6 cellular contexts compared by ENCODE assay signal in the genomic region with DNA sequence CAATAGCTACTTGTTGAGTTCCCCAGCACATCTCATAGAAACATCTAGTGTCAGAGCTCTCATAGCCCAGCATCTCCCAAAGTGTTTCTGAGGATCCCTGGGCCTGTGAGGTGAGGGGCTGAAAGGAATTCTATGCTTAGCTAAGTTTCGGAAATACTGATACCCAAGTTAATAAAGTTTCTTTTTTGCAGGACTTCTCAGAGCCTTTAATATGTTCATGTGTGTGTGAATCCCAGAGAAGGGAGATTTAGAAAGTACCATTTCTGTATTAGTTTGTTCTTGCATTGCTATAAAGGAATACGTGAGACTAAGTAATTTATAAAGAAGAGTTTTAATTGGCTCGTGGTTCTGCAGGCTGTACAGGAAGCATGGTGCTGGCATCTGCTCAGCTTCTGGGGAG.
"Had no signal": no experiment of that assay in that cellular context is flagged by ENCODE, and none has a peak within 500 bp of the region (broad histone marks: within the 10 kb centered on the region; RNA-seq: fewer than 3 reads in every experiment).

No MANE protein-coding gene starts in this region.

- FAIRE-seq: HepG2, HTR-8/SVneo had no signal

- ATAC-seq: HepG2 had no signal

- H3K27ac ChIP-seq: HL-60 had no signal

- DNase-seq: IMR-90, KBM-7, KG1 had no signal
